ENCODE assay signal across 9 cellular contexts in genomic region chr18:36179562-36180334, GRCh38. TPM values are rescaled to one million over a fixed set of nuclear protein-coding genes. Genes with fewer than 3 reads are reported as not detected.
DNase-seq lines count a peak whose midpoint lies in the region; ATAC-seq, FAIRE-seq and TF ChIP-seq lines count a peak whose summit lies in the region.
"Had no signal": no experiment of that assay in that cellular context is flagged by ENCODE, and none has a peak within 500 bp of the region (broad histone marks: within the 10 kb centered on the region; RNA-seq: fewer than 3 reads in every experiment).

No MANE protein-coding gene starts in this region.

- H3K79me2 ChIP-seq in endothelial cell of umbilical vein (ENCODE audit: control insufficient read depth, insufficient read depth, low read length) = no peaks in the 10 kb centered on the region

- peaks cover 21% of the 10 kb centered on the region for H3K4me1 ChIP-seq in endothelial cell of umbilical vein (ENCODE audit: control insufficient read depth, extremely low read depth, insufficient read depth, low read length)

- H2AFZ ChIP-seq in endothelial cell of umbilical vein (ENCODE audit: low read depth, low read length) = no peak overlapping the region

- peak; percentile 86 for FAIRE-seq in endothelial cell of umbilical vein (lab: Jason Lieb, UNC)

- H3K4me3 ChIP-seq in endothelial cell of umbilical vein (replicated peaks in 1 of 3; ENCODE audit: insufficient read depth in 1 of 3, low read depth in 1 of 3, low read length in 3 of 3) = no peak overlapping the region

- no peak for DNase-seq in CD14-positive monocyte (ENCODE audit: low spot score)
- peak; percentile 19 for DNase-seq in NCI-H226
- DNase-seq in endothelial cell of umbilical vein (ENCODE audit: low read depth, low spot score) = peak; percentile 80
- DNase-seq in DMS79 (lab: John Stamatoyannopoulos, UW) = no peak
- no peak for DNase-seq in activated CD4-positive, alpha-beta T cell treated with anti-CD3 and anti-CD28 coated beads for 1 hour
- DNase-seq: activated CD4-positive, alpha-beta T cell treated with anti-CD3 and anti-CD28 coated beads, Interleukin-2, amount 10 ng/mL, durations not matched to agents 24 days and 14 days had no signal

- H3K9me1 ChIP-seq in endothelial cell of umbilical vein (replicated peaks; ENCODE audit: control insufficient read depth, extremely low read depth, insufficient read depth, low read length) = no peaks in the 10 kb centered on the region

- dilution Hi-C loops in endothelial cell of umbilical vein (cut with MboI; ENCODE audit: extremely low pct_ligation_motif_present, low sequenced_read_pairs) = no loop called here

- no peaks in the 10 kb centered on the region for H3K9me3 Mint-ChIP-seq in CD14-positive monocyte
- no peaks in the 10 kb centered on the region for H3K9me3 Mint-ChIP-seq in nephron
- H3K9me3 Mint-ChIP-seq: activated CD4-positive, alpha-beta T cell treated with anti-CD3 and anti-CD28 coated beads, Interleukin-2, amount 10 ng/mL, durations not matched to agents 24 days and 14 days had no signal

- peak overlapping the region in 1 of 2 donors; percentile 43 for H3K4me3 Mint-ChIP-seq in CD14-positive monocyte
- H3K4me3 Mint-ChIP-seq in nephron = no peak overlapping the region
- H3K4me3 Mint-ChIP-seq: activated CD4-positive, alpha-beta T cell treated with anti-CD3 and anti-CD28 coated beads, Interleukin-2, amount 10 ng/mL, durations not matched to agents 24 days and 14 days had no signal

- no peak overlapping the region for H3K9ac ChIP-seq in endothelial cell of umbilical vein (replicated peaks; ENCODE audit: extremely low read depth, insufficient read depth, low read length)

- TF ChIP-seq POLR2A in endothelial cell of umbilical vein (IDR thresholded peaks at IDR 0.05; ENCODE audit: low read depth, low read length) = no peak

- H3K27me3 ChIP-seq in endothelial cell of umbilical vein (ENCODE audit: control insufficient read depth in 2 of 2, insufficient read depth in 2 of 2, low read length in 2 of 2) = no peaks in the 10 kb centered on the region

- ATAC-seq in HG03460 (IDR thresholded peaks at IDR 0.05; ENCODE audit: unreplicated experiment) (no peak), HG02571 (IDR thresholded peaks at IDR 0.05; ENCODE audit: unreplicated experiment) (no peak)

- intact Hi-C loops in CD14-positive monocyte (cut with micrococcal nuclease) (no loop called here), endothelial cell of umbilical vein (cut with micrococcal nuclease) (no loop called here)

- H3K27ac ChIP-seq in endothelial cell of umbilical vein (ENCODE audit: insufficient read depth, low read depth, low read length) = peak overlapping the region; percentile 12

- TF ChIP-seq CTCF in CD14-positive monocyte (IDR thresholded peaks at IDR 0.05) = no peak
- TF ChIP-seq CTCF in endothelial cell of umbilical vein (IDR thresholded peaks at IDR 0.05; ENCODE audit: extremely low read depth in 1 of 2, insufficient read depth in 1 of 2, low read depth in 1 of 2, low read length in 2 of 2) = no peak
- no peak for TF ChIP-seq CTCF in nephron (IDR thresholded peaks at IDR 0.05; ENCODE audit: unreplicated experiment in 3 of 3)

- H3K4me2 ChIP-seq in endothelial cell of umbilical vein (ENCODE audit: insufficient read depth, low read length) = no peak overlapping the region

- no peaks in the 10 kb centered on the region for H3K36me3 ChIP-seq in endothelial cell of umbilical vein (ENCODE audit: control insufficient read depth in 2 of 2, extremely low read depth in 1 of 2, insufficient read depth in 2 of 2, low read length in 2 of 2)

- POLR2A ChIA-PET in endothelial cell of umbilical vein (lab: Charles Lee) = no interaction called here

- peak overlapping the region in 4 of 7 donors; percentile 2 to 60 (median 48) for H3K27ac Mint-ChIP-seq in CD14-positive monocyte
- peak overlapping the region; percentile 39 to 89 (median 87) for H3K27ac Mint-ChIP-seq in nephron
- H3K27ac Mint-ChIP-seq: activated CD4-positive, alpha-beta T cell treated with anti-CD3 and anti-CD28 coated beads, Interleukin-2, amount 10 ng/mL, durations not matched to agents 24 days and 14 days had no signal

- H3K4me1 Mint-ChIP-seq in CD14-positive monocyte = peaks cover 20% of the 10 kb centered on the region
- H3K4me1 Mint-ChIP-seq in nephron = peaks cover 12% of the 10 kb centered on the region

- no TSS peak for BruUV-seq in endothelial cell of umbilical vein (replicated peaks; lab: Mats Ljungman, UMichigan)

- H3K36me3 Mint-ChIP-seq in CD14-positive monocyte = peaks cover 22 to 27% of the 10 kb centered on the region in 2 donors
- peaks cover 31% of the 10 kb centered on the region for H3K36me3 Mint-ChIP-seq in nephron (ENCODE audit: low read depth)

- no peaks in the 10 kb centered on the region for H3K9me3 ChIP-seq in endothelial cell of umbilical vein (replicated peaks; ENCODE audit: control insufficient read depth, insufficient read depth, low read length)

- H3K27me3 Mint-ChIP-seq in CD14-positive monocyte (ENCODE audit: low read depth in 3 of 3) = peaks cover 5 to 12% (median 8%) of the 10 kb centered on the region in 3 donors
- H3K27me3 Mint-ChIP-seq in nephron (ENCODE audit: low read depth) = peaks cover 7% of the 10 kb centered on the region
- H3K27me3 Mint-ChIP-seq: activated CD4-positive, alpha-beta T cell treated with anti-CD3 and anti-CD28 coated beads, Interleukin-2, amount 10 ng/mL, durations not matched to agents 24 days and 14 days had no signal

- CTCF ChIA-PET in endothelial cell of umbilical vein (lab: Charles Lee) = no interaction called here

- no peaks in the 10 kb centered on the region for H4K20me1 ChIP-seq in endothelial cell of umbilical vein (replicated peaks; ENCODE audit: control insufficient read depth, extremely low read depth, insufficient read depth, low read length)

TF ChIP-seq in endothelial cell of umbilical vein, 7 proteins besides CTCF, POLR2A, EP300 and RAD21:
- TF ChIP-seq JUN (IDR thresholded peaks at IDR 0.05; ENCODE audit: borderline replicate concordance, insufficient read depth, insufficient read length, low read depth) (no peak), MAX (IDR thresholded peaks at IDR 0.05; ENCODE audit: insufficient read depth, insufficient read length) (no peak), GATA2 (IDR thresholded peaks at IDR 0.05; ENCODE audit: insufficient read depth, insufficient read length, low read depth, low read length) (no peak), EZH2 (IDR thresholded peaks at IDR 0.05; ENCODE audit: borderline replicate concordance, low read depth, low read length, severe bottlenecking) (no peak), FOS (IDR thresholded peaks at IDR 0.05; ENCODE audit: borderline replicate concordance, insufficient read depth, low read length) (no peak), POLR2AphosphoS5 (IDR thresholded peaks at IDR 0.05; ENCODE audit: insufficient read depth, low read depth, low read length) (no peak), MYC (IDR thresholded peaks at IDR 0.05; ENCODE audit: low read depth, low read length) (no peak)

RNA-seq across cellular contexts. Expression of gene MOCOS, which starts 7.5 kb away (rescaled TPM):
- under 1 TPM in 1 of 2 donors, not detected in 1; 0.05 TPM for polyA plus RNA-seq in CD14-positive monocyte
- total RNA-seq in endothelial cell of umbilical vein = 0.85 and 0.88 TPM in 2 replicates
- polyA plus RNA-seq in endothelial cell of umbilical vein = 0.18 and 0.25 TPM in 2 replicates
- 0.15 and 0.16 TPM in 2 replicates for polyA plus RNA-seq in endothelial cell of umbilical vein (2011; cell fraction: cytosol; rRNA removed)
- 0.18 and 0.21 TPM in 2 replicates for polyA plus RNA-seq in endothelial cell of umbilical vein (2011; cell fraction: nucleus; rRNA removed)
- 3.1 and 6.1 TPM in 2 replicates for polyA plus RNA-seq in endothelial cell of umbilical vein (2012)
- 0.47 and 0.49 TPM in 2 replicates for polyA minus RNA-seq in endothelial cell of umbilical vein
- polyA minus RNA-seq in endothelial cell of umbilical vein (2011; cell fraction: cytosol; rRNA and poly(A)+ RNA removed) = 77.0 TPM
- polyA minus RNA-seq in endothelial cell of umbilical vein (2011; cell fraction: nucleus; rRNA and poly(A)+ RNA removed) = 0.34 and 0.43 TPM in 2 replicates

RNA-seq across cellular contexts. Expression of gene ELP2, which starts 50.0 kb away (rescaled TPM):
- polyA plus RNA-seq in CD14-positive monocyte (10 to 100 TPM; 27.1 to 52.5 TPM), endothelial cell of umbilical vein (31.7 and 37.8 TPM in 2 replicates)
- 74.8 and 90.5 TPM in 2 replicates for total RNA-seq in endothelial cell of umbilical vein
- 42.9 TPM in 2 replicates for polyA plus RNA-seq in endothelial cell of umbilical vein (2011; cell fraction: cytosol; rRNA removed)
- polyA plus RNA-seq in endothelial cell of umbilical vein (2011; cell fraction: nucleus; rRNA removed) = 102 and 115 TPM in 2 replicates
- polyA plus RNA-seq in endothelial cell of umbilical vein (2012) = 59.4 and 91.1 TPM in 2 replicates
- polyA minus RNA-seq in endothelial cell of umbilical vein = 123 and 126 TPM in 2 replicates
- 57.0 TPM for polyA minus RNA-seq in endothelial cell of umbilical vein (2011; cell fraction: cytosol; rRNA and poly(A)+ RNA removed)
- 123 and 149 TPM in 2 replicates for polyA minus RNA-seq in endothelial cell of umbilical vein (2011; cell fraction: nucleus; rRNA and poly(A)+ RNA removed)

RNA-seq across cellular contexts. Expression of gene SLC39A6, which starts 50.6 kb away (rescaled TPM):
- polyA plus RNA-seq in CD14-positive monocyte (10 to 100 TPM; 16.8 to 20.1 TPM), endothelial cell of umbilical vein (20.2 and 23.1 TPM in 2 replicates)
- total RNA-seq in endothelial cell of umbilical vein = 13.2 and 13.8 TPM in 2 replicates
- 13.1 and 14.2 TPM in 2 replicates for polyA plus RNA-seq in endothelial cell of umbilical vein (2011; cell fraction: cytosol; rRNA removed)
- polyA plus RNA-seq in endothelial cell of umbilical vein (2011; cell fraction: nucleus; rRNA removed) = 15.1 and 16.5 TPM in 2 replicates
- polyA plus RNA-seq in endothelial cell of umbilical vein (2012) = 15.7 and 16.7 TPM in 2 replicates
- polyA minus RNA-seq in endothelial cell of umbilical vein = 17.6 and 28.2 TPM in 2 replicates
- 63.3 TPM for polyA minus RNA-seq in endothelial cell of umbilical vein (2011; cell fraction: cytosol; rRNA and poly(A)+ RNA removed)
- polyA minus RNA-seq in endothelial cell of umbilical vein (2011; cell fraction: nucleus; rRNA and poly(A)+ RNA removed) = 13.2 and 18.0 TPM in 2 replicates

Comparison
In these comparisons a context has a peak if more than half of its experiments do, and no peak if none do; other contexts are left out.
1. DNase-seq: peak in NCI-H226 (single experiment) and endothelial cell of umbilical vein (single experiment); none in CD14-positive monocyte (single experiment), DMS79 (single experiment) and activated CD4-positive, alpha-beta T cell treated with anti-CD3 and anti-CD28 coated beads for 1 hour (single experiment).